15 cellular contexts compared by ENCODE assay signal in the genomic region with DNA sequence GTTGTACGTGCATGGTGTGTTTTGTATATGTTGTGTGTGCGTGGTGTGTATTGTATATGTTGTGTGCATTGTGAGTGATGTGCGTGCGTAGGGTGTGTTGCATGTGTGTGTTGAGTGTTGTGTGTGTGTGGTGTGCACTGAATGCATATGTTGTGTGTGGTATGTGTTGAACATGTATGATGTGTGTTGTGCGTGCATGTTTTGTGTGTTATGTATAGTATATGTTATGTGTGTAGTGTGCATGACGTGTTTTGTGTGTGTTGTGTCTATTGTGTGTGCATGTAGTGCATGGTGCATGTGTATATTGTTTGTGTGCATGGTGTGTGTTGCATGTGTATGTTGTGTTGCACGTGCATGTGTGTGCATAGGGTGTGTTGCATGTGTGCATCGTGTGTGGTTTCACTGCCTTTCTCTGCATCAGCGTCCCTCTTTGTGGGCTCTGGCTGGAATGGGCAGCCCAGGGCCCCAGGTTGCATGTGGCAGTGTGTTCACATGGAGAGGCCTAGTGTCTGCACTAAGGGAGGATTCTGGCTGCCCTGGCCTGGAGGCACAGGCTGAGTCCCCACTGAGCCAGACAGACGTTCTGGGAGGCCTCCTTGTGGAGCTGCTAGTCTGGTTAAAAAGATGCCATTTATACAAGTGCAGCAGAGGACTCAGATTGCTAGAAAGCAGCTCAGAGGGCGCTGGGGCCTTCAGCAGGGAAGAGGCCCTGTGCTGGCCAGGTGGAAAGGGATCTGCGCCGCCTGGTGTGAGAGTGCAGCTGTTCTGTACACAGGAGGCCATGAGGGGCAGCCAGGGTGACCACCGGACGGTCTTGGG.
A peak's percentile ranks its signal among the peaks of the same experiment; 100 is the strongest.
DNase-seq lines count a peak whose midpoint lies in the region; ATAC-seq, FAIRE-seq and TF ChIP-seq lines count a peak whose summit lies in the region.
"Had no signal": no experiment of that assay in that cellular context is flagged by ENCODE, and none has a peak within 500 bp of the region (broad histone marks: within the 10 kb centered on the region; RNA-seq: fewer than 3 reads in every experiment).

No MANE protein-coding gene starts in this region.

- POLR2A ChIA-PET in HEK293T (lab: Yijun Ruan, JAX): no interaction called here
- POLR2A ChIA-PET in H1 (lab: Charles Lee; ENCODE audit: partially characterized antibody): no interaction called here

- TF ChIP-seq RAD21 in H1 (IDR thresholded peaks at IDR 0.05 in 1 of 2, conservative IDR thresholded peaks at IDR 0.05 in 1 of 2; ENCODE audit: low read depth in 2 of 2, low read length in 2 of 2): no peak

- peaks cover 5% of the 10 kb centered on the region for H3K23me2 ChIP-seq in H1 (ENCODE audit: low read depth, low read length)

- H2BK5ac ChIP-seq in H1 (ENCODE audit: low read depth, low read length): peak overlapping the region; percentile 54; the same call in 1 of the 2 replicates

- peak overlapping the region; percentile 74; the same call in 1 of the 2 replicates for H4K8ac ChIP-seq in H1 (ENCODE audit: extremely low read depth, insufficient read depth, low read length)

- peak overlapping the region; percentile 69 for H3K14ac ChIP-seq in H1 (ENCODE audit: insufficient read length)

- peak overlapping the region; percentile 29; the same call in 1 of the 2 replicates for H2BK12ac ChIP-seq in H1 (ENCODE audit: low read depth, low read length)

- H4K20me1 ChIP-seq in H1 (replicated peaks in 1 of 2; ENCODE audit: control insufficient read depth in 1 of 2, insufficient read depth in 2 of 2, low read length in 2 of 2): peaks cover 0 to 5% of the 10 kb centered on the region in 2 experiments

- H3K4me2 ChIP-seq in H1 (ENCODE audit: insufficient read depth in 1 of 2, low read depth in 2 of 2, low read length in 2 of 2): no peak overlapping the region

- no peak for FAIRE-seq in H1 (lab: Jason Lieb, UNC)

- peaks cover 13 to 24% (median 20%) of the 10 kb centered on the region in 7 donors for H3K9me3 Mint-ChIP-seq in CD14-positive monocyte

- H3K27me3 ChIP-seq in H1 (replicated peaks in 1 of 4; ENCODE audit: control insufficient read depth in 3 of 4, extremely low read depth in 1 of 4, insufficient read depth in 3 of 4, low read length in 3 of 4) (no peaks in the 10 kb centered on the region), upper lobe of right lung (no peaks in the 10 kb centered on the region), testis (no peaks in the 10 kb centered on the region)

- CTCF ChIA-PET in HEK293T (lab: Yijun Ruan, JAX) (interaction anchor here (0.5 kb wide), 1 partner anchor 12 kb away, joined by 3 read pairs; no protein-coding TSS in a partner anchor), H1 (lab: Charles Lee; ENCODE audit: partially characterized antibody) (interaction anchor here (0.7 to 1.6 kb wide), 3 partner anchors 9 to 21 kb away, joined by 3 to 7 read pairs (median 3); no protein-coding TSS in a partner anchor)

- no peak overlapping the region for H2BK15ac ChIP-seq in H1 (ENCODE audit: low read length)

- H3K9me3 ChIP-seq in H1 (ENCODE audit: insufficient read depth in 2 of 2, low read depth in 1 of 2, low read length in 1 of 2): peaks cover 0 to 3% of the 10 kb centered on the region in 2 experiments; a peak in 1 of 4 replicates
- no peaks in the 10 kb centered on the region for H3K9me3 ChIP-seq in upper lobe of right lung
- H3K9me3 ChIP-seq in testis: no peaks in the 10 kb centered on the region

- peak overlapping the region; percentile 52 for H4K91ac ChIP-seq in H1 (replicated peaks; ENCODE audit: insufficient read length, low read length)

- no peak overlapping the region for H3K4me3 ChIP-seq in H1 (ENCODE audit: extremely low read depth in 1 of 4, insufficient read depth in 2 of 4, low read depth in 3 of 4, low read length in 4 of 4)
- H3K4me3 ChIP-seq in upper lobe of right lung: no peak overlapping the region
- no peak overlapping the region for H3K4me3 ChIP-seq in testis

- H3K4me3 Mint-ChIP-seq in CD14-positive monocyte: peak overlapping the region; percentile 56 to 80
- H3K4me3 Mint-ChIP-seq: CD4-positive, alpha-beta memory T cell had no signal

- H2AFZ ChIP-seq in H1 (ENCODE audit: low read length): no peak overlapping the region

- peak overlapping the region; percentile 80 for H3K56ac ChIP-seq in H1 (replicated peaks; ENCODE audit: insufficient read length, low read depth, low read length)

- peak overlapping the region; percentile 17 for H3K23ac ChIP-seq in H1 (ENCODE audit: insufficient read length)

- TF ChIP-seq POLR2A in H1 (IDR thresholded peaks at IDR 0.05; ENCODE audit: control extremely low read depth in 1 of 2, low read depth in 2 of 2, low read length in 2 of 2) (no peak), testis (IDR thresholded peaks at IDR 0.05) (no peak)

- H3K4me1 ChIP-seq in H1 (replicated peaks in 1 of 4; ENCODE audit: control insufficient read depth in 3 of 4, insufficient read depth in 4 of 4, low read length in 3 of 4): no peaks in the 10 kb centered on the region
- no peaks in the 10 kb centered on the region for H3K4me1 ChIP-seq in upper lobe of right lung
- H3K4me1 ChIP-seq in testis: no peaks in the 10 kb centered on the region

- peak overlapping the region; percentile 57 for H3K4ac ChIP-seq in H1 (replicated peaks; ENCODE audit: insufficient read length, low read depth, low read length)

- H3K27ac ChIP-seq in H1 (ENCODE audit: low read depth, low read length): no peak overlapping the region
- no peak overlapping the region for H3K27ac ChIP-seq in upper lobe of right lung
- H3K27ac ChIP-seq in testis: no peak overlapping the region

- no peak overlapping the region for H3K18ac ChIP-seq in H1 (ENCODE audit: extremely low read depth, low read length)

- no peaks in the 10 kb centered on the region for H3K79me2 ChIP-seq in H1 (ENCODE audit: control insufficient read depth in 1 of 2, insufficient read depth in 2 of 2, low read length in 2 of 2)

- H2BK120ac ChIP-seq in H1 (replicated peaks; ENCODE audit: low read depth, low read length): no peak overlapping the region

- no peak for DNase-seq in CD14-positive monocyte (ENCODE audit: low spot score)
- DNase-seq in HEK293T (ENCODE audit: extremely low spot score): no peak
- no peak for DNase-seq in H1 (ENCODE audit: low read depth in 1 of 2, low spot score in 2 of 2)
- DNase-seq in upper lobe of right lung: no peak
- DNase-seq in testis: no peak
- DNase-seq: ACHN; CD4-positive, alpha-beta memory T cell; DMS79; GOT3; NCI-H187 treated with DMSO at 0.1 percent for 48 hours; NCI-H2171; NCI-H446 treated with DMSO at 0.1 percent for 48 hours; NK-92 treated with Interleukin-12 subunit alpha and Interleukin-12 subunit beta, amount 100 ng/mL, for 24 hours had no signal

- TF ChIP-seq EP300 in H1 (IDR thresholded peaks at IDR 0.05; ENCODE audit: borderline replicate concordance in 1 of 2, low read depth in 2 of 2, low read length in 2 of 2): no peak

- intact Hi-C loops in CD14-positive monocyte (cut with micrococcal nuclease) (no loop called here), upper lobe of right lung (cut with DNase I) (no loop called here), testis (cut with DNase I; ENCODE audit: low total_unique reads) (no loop called here)

- peak overlapping the region; percentile 86; the same call in 1 of the 2 replicates for H2AK5ac ChIP-seq in H1 (ENCODE audit: low read depth, low read length)

- ATAC-seq in upper lobe of right lung (peak; percentile 22), HG03442 (IDR thresholded peaks at IDR 0.05; ENCODE audit: unreplicated experiment) (no peak), GM19035 (IDR thresholded peaks at IDR 0.05; ENCODE audit: unreplicated experiment) (no peak)

- H3K36me3 ChIP-seq in H1 (ENCODE audit: control insufficient read depth in 2 of 4, insufficient read depth in 4 of 4, low read length in 3 of 4) (no peaks in the 10 kb centered on the region), upper lobe of right lung (no peaks in the 10 kb centered on the region), testis (ENCODE audit: low read depth, missing control alignments) (no peaks in the 10 kb centered on the region)

- H2BK20ac ChIP-seq in H1 (ENCODE audit: low read length): no peak overlapping the region; the same call in 1 of the 2 replicates

- no peak overlapping the region for H4K5ac ChIP-seq in H1 (ENCODE audit: insufficient read length, low read depth, low read length)

- peaks cover 43% of the 10 kb centered on the region for H3K4me1 Mint-ChIP-seq in CD14-positive monocyte

- H3K27me3 Mint-ChIP-seq in CD14-positive monocyte (ENCODE audit: low read depth in 3 of 3): peaks cover 2 to 7% (median 2%) of the 10 kb centered on the region in 3 donors

- TF ChIP-seq CTCF in CD14-positive monocyte (IDR thresholded peaks at IDR 0.05): no peak
- no peak for TF ChIP-seq CTCF in H1 (IDR thresholded peaks at IDR 0.05; ENCODE audit: control extremely low read depth in 1 of 3, insufficient read depth in 1 of 3, low read depth in 1 of 3, low read length in 3 of 3)
- no peak for TF ChIP-seq CTCF in upper lobe of right lung (IDR thresholded peaks at IDR 0.05)
- TF ChIP-seq CTCF in testis (IDR thresholded peaks at IDR 0.05): no peak

- no peak overlapping the region for H3K9ac ChIP-seq in H1 (replicated peaks in 1 of 4; ENCODE audit: extremely low read depth in 1 of 4, low read depth in 3 of 4, low read length in 3 of 4)

- peak overlapping the region; percentile 49 to 86 (median 73) for H3K27ac Mint-ChIP-seq in CD14-positive monocyte
- H3K27ac Mint-ChIP-seq: CD4-positive, alpha-beta memory T cell had no signal

- no peaks in the 10 kb centered on the region for H3K79me1 ChIP-seq in H1 (ENCODE audit: low read depth, low read length)

- peaks cover 2 to 12% of the 10 kb centered on the region in 2 donors for H3K36me3 Mint-ChIP-seq in CD14-positive monocyte
- H3K36me3 Mint-ChIP-seq: CD4-positive, alpha-beta memory T cell had no signal

- 93 to 100% methylated on average over 1 to 15 of the region's 15 CpGs for WGBS in H1 (ENCODE audit: extremely low coverage in 1 of 2, insufficient coverage in 1 of 2, insufficient read length in 1 of 2, insufficient replicate concordance in 2 of 2, low coverage in 1 of 2, low lambda C conversion rate in 2 of 2, missing lambda C conversion rate in 1 of 2), 2 experiments
- WGBS in testis, 2 donors: 88 to 90% methylated on average over 13 to 15 of the region's 15 CpGs

TF ChIP-seq in HEK293T, 16 proteins besides CTCF, POLR2A, EP300 and RAD21:
- TF ChIP-seq NFRKB (IDR thresholded peaks at IDR 0.05) (no peak), TARDBP (IDR thresholded peaks at IDR 0.05) (peak; percentile 10; the same call in 1 of the 2 replicates)

TF ChIP-seq in H1, 55 proteins besides CTCF, POLR2A, EP300 and RAD21 (continues in another document):
- no peak for TF ChIP-seq EGR1 (IDR thresholded peaks at IDR 0.05; ENCODE audit: borderline replicate concordance, low read depth, low read length)
- TF ChIP-seq GTF2F1 (IDR thresholded peaks at IDR 0.05; ENCODE audit: borderline replicate concordance, low read depth, low read length): no peak
- no peak for TF ChIP-seq GABPA (IDR thresholded peaks at IDR 0.05; ENCODE audit: borderline replicate concordance, insufficient read depth, low read length)
- TF ChIP-seq, protein P1, sequence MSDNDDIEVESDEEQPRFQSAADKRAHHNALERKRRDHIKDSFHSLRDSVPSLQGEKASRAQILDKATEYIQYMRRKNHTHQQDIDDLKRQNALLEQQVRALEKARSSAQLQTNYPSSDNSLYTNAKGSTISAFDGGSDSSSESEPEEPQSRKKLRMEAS (IDR thresholded peaks at IDR 0.05): no peak
- TF ChIP-seq MAFK (IDR thresholded peaks at IDR 0.05; ENCODE audit: low read depth, low read length): no peak
- no peak for TF ChIP-seq CHD2 (IDR thresholded peaks at IDR 0.05; ENCODE audit: low read length)
